ENCODE assay signal across 22 cellular contexts in the genomic region with DNA sequence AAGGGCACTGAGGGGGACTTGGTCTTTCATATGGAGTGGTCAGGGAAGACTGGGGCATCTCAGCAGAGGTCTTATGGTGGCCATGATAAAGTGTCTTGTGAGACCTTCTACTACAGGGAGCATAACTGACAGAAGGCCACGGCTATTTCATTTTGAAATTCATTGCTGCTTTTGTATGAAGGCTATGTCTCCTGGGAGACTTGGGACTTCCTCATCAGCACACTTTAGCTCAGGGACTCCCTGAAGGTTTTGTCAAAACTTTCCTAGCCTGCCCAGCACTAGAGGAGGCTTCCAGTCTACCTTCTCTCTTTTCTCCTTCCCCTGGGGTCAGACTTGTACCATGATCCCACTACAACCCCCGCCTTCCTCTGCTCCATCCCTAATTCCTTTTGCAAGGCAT.
"Had no signal": no experiment of that assay in that cellular context is flagged by ENCODE, and none has a peak within 500 bp of the region (broad histone marks: within the 10 kb centered on the region; RNA-seq: fewer than 3 reads in every experiment).

No MANE protein-coding gene starts in this region.

- H3K9me3 ChIP-seq: SK-N-SH had no signal

- H3K9ac ChIP-seq: SK-N-SH had no signal

- DNase-seq: IMR-90, Kasumi-1, KG1, MM.1S, NCI-H1048, NCI-H1105 treated with DMSO at 0.1 percent for 48 hours, NCI-H1417 treated with DMSO at 0.1 percent for 48 hours, NCI-H146, NCI-H1694 treated with DMSO at 0.1 percent for 48 hours, NCI-H1930, NCI-H2081, NCI-H2107, NCI-H226, NCI-H446, NCI-H510A, NCI-H524 treated with DMSO at 0.1 percent for 48 hours, NCI-H69, NCI-H774, Right ventricle myocardium superior, RPMI8226, SK-N-SH had no signal

- ATAC-seq: HepG2 had no signal

- H3K4me2 ChIP-seq: SK-N-SH had no signal
